In genomic region chr17:40647549-40648325, GRCh38 we compare ENCODE assay signal across 8 cellular contexts. TPM values are rescaled to one million over a fixed set of nuclear protein-coding genes. Genes with fewer than 3 reads are reported as not detected.
DNase-seq lines count a peak whose midpoint lies in the region; ATAC-seq and TF ChIP-seq lines count a peak whose summit lies in the region.

TSS of gene SMARCE1 (minus strand) at chr17:40647818. CDS start at chr17:40645802, 2,016 bp downstream.

- H3K9me3 ChIP-seq in hepatocyte (ENCODE audit: low read depth) (no peaks in the 10 kb centered on the region), vagina (no peaks in the 10 kb centered on the region)

- peaks cover 64% of the 10 kb centered on the region for H3K79me2 ChIP-seq in hepatocyte

- TF ChIP-seq POLR2A in vagina (IDR thresholded peaks at IDR 0.05) = peak in 1 of 2 donors; percentile 17

- peak; percentile 54 for ATAC-seq in HG02623 (IDR thresholded peaks at IDR 0.05; ENCODE audit: unreplicated experiment)

- intact Hi-C loops in vagina (cut with DNase I) = no loop called here

- H3K27me3 ChIP-seq in hepatocyte = no peaks in the 10 kb centered on the region
- no peaks in the 10 kb centered on the region for H3K27me3 ChIP-seq in vagina

- WGBS in hepatocyte (ENCODE audit: low lambda C conversion rate, missing lambda C conversion rate) = 2% methylated on average over 60 of the region's 61 CpGs

- DNase-seq in GM04503 (ENCODE audit: low read depth) (peak; percentile 49), NCI-H146 (lab: John Stamatoyannopoulos, UW) (peak; percentile 81), T1000 (lab: John Stamatoyannopoulos, UW) (peak; percentile 84), astrocyte of the cerebellum (ENCODE audit: low read depth) (peak; percentile 34), hepatocyte (ENCODE audit: low spot score) (peak; percentile 87), renal cortical epithelial cell (ENCODE audit: low read depth) (peak; percentile 28), vagina (ENCODE audit: extremely low spot score in 2 of 2) (peak in 1 of 2 donors; percentile 89)

- H2AFZ ChIP-seq in hepatocyte = peak within 1 kb of the TSS; percentile 99

- H3K27ac ChIP-seq in hepatocyte = peak within 1 kb of the TSS; percentile 100
- peak within 1 kb of the TSS; percentile 96 for H3K27ac ChIP-seq in vagina

- peak within 1 kb of the TSS; percentile 91 for H3K4me2 ChIP-seq in hepatocyte

- H3K4me3 ChIP-seq in astrocyte of the cerebellum (ENCODE audit: low read depth, low read length) (peak within 1 kb of the TSS; percentile 96), hepatocyte (peak within 1 kb of the TSS; percentile 98), vagina (peak within 1 kb of the TSS; percentile 57 to 64)

- H3K36me3 ChIP-seq in hepatocyte (replicated peaks; ENCODE audit: insufficient read depth, low read depth) (no peaks in the 10 kb centered on the region), vagina (peaks cover 0 to 10% of the 10 kb centered on the region in 2 donors)

- H3K4me1 ChIP-seq in hepatocyte (ENCODE audit: insufficient read depth) (peaks cover 28% of the 10 kb centered on the region), vagina (peaks cover 53% of the 10 kb centered on the region)

- no peak for TF ChIP-seq CTCF in astrocyte of the cerebellum (IDR thresholded peaks at IDR 0.05; ENCODE audit: low read depth, low read length, missing control alignments)
- TF ChIP-seq CTCF in hepatocyte (IDR thresholded peaks at IDR 0.05; ENCODE audit: poor library complexity) = no peak
- TF ChIP-seq CTCF in vagina (IDR thresholded peaks at IDR 0.05) = no peak

- H3K9me2 ChIP-seq in hepatocyte (replicated peaks; ENCODE audit: insufficient read depth) = no peaks in the 10 kb centered on the region

- in situ Hi-C loops in astrocyte of the cerebellum (cut with HindIII; ENCODE audit: low sequenced_read_pairs) = no loop called here

- peaks cover 5% of the 10 kb centered on the region for H4K20me1 ChIP-seq in hepatocyte (ENCODE audit: insufficient read depth, poor library complexity, severe bottlenecking)

RNA-seq across cellular contexts. Expression of gene SMARCE1, which starts in this region (rescaled TPM):
- 103 and 116 TPM in 2 replicates for total RNA-seq in hepatocyte
- 99.9 and 109 TPM in 2 replicates for polyA plus RNA-seq in hepatocyte
- 70.5 and 126 TPM in 2 replicates for total RNA-seq in renal cortical epithelial cell
- 96.3 TPM for total RNA-seq in vagina
